ENCODE assay signal across 19 cellular contexts in genomic region chr12:88643685-88644084, GRCh38.
"Had no signal": no experiment of that assay in that cellular context is flagged by ENCODE, and none has a peak within 500 bp of the region (broad histone marks: within the 10 kb centered on the region; RNA-seq: fewer than 3 reads in every experiment).

No MANE protein-coding gene starts in this region.

- ATAC-seq: left lung, natural killer cell had no signal

- H2AFZ ChIP-seq: parathyroid adenoma had no signal

- H3K9me3 Mint-ChIP-seq: activated naive CD8-positive, alpha-beta T cell treated with anti-CD3 and anti-CD28 coated beads for 36 hours; activated T-helper 1 cell treated with anti-CD3 and anti-CD28 coated beads, Interleukin-12 subunit alpha, Interleukin-12 subunit beta, Interleukin-2, Interleukin-4 antibody, amounts not matched to agents 30 ng/mL and 10 ng/mL and 1 ng/mL, durations not matched to agents 14 hours and 24 hours and 36 hours; central memory CD8-positive, alpha-beta T cell; memory B cell had no signal

- H3K36me3 ChIP-seq: brain microvascular endothelial cell, esophagus muscularis mucosa, left lung, neutrophil, transverse colon had no signal

- H3K27ac ChIP-seq: brain microvascular endothelial cell, coronary artery, esophagus muscularis mucosa, left lung, neutrophil, parathyroid adenoma, transverse colon had no signal

- H3K4me1 Mint-ChIP-seq: activated naive CD8-positive, alpha-beta T cell treated with anti-CD3 and anti-CD28 coated beads for 36 hours; central memory CD8-positive, alpha-beta T cell; memory B cell; natural killer cell had no signal

- H3K4me1 ChIP-seq: parathyroid adenoma had no signal

- H3K4me3 Mint-ChIP-seq: activated naive CD8-positive, alpha-beta T cell treated with anti-CD3 and anti-CD28 coated beads for 36 hours; activated T-helper 1 cell treated with anti-CD3 and anti-CD28 coated beads, Interleukin-12 subunit alpha, Interleukin-12 subunit beta, Interleukin-2, Interleukin-4 antibody, amounts not matched to agents 30 ng/mL and 10 ng/mL and 1 ng/mL, durations not matched to agents 14 hours and 24 hours and 36 hours; central memory CD8-positive, alpha-beta T cell; memory B cell; natural killer cell had no signal

- H3K27me3 ChIP-seq: brain microvascular endothelial cell, esophagus muscularis mucosa, left lung, transverse colon had no signal

- H3K4me3 ChIP-seq: coronary artery, esophagus muscularis mucosa, left lung, transverse colon had no signal

- H3K9ac ChIP-seq: parathyroid adenoma had no signal

- DNase-seq: activated naive CD8-positive, alpha-beta T cell treated with anti-CD3 and anti-CD28 coated beads for 36 hours; anterior cingulate cortex; brain microvascular endothelial cell; islet precursor cell; left lung; natural killer cell; stimulated activated CD4-positive, alpha-beta T cell treated with anti-CD3 and anti-CD28 coated beads, Interleukin-15, amount 100 ng/mL, for 24 hours; stimulated activated CD4-positive, alpha-beta T cell treated with anti-CD3 and anti-CD28 coated beads, Interleukin-4, amount 100 ng/mL, for 24 hours; stimulated activated naive CD4-positive, alpha-beta T cell; substantia nigra; T-helper 2 cell; transverse colon had no signal

- H3K9me3 ChIP-seq: esophagus muscularis mucosa, left lung, neutrophil, transverse colon had no signal

- H3K27me3 Mint-ChIP-seq: activated naive CD8-positive, alpha-beta T cell treated with anti-CD3 and anti-CD28 coated beads for 36 hours; central memory CD8-positive, alpha-beta T cell; memory B cell had no signal

- H3K36me3 Mint-ChIP-seq: activated naive CD8-positive, alpha-beta T cell treated with anti-CD3 and anti-CD28 coated beads for 36 hours; memory B cell; natural killer cell had no signal

- H3K79me2 ChIP-seq: parathyroid adenoma had no signal

- H3K27ac Mint-ChIP-seq: activated naive CD8-positive, alpha-beta T cell treated with anti-CD3 and anti-CD28 coated beads for 36 hours; activated T-helper 1 cell treated with anti-CD3 and anti-CD28 coated beads, Interleukin-12 subunit alpha, Interleukin-12 subunit beta, Interleukin-2, Interleukin-4 antibody, amounts not matched to agents 30 ng/mL and 10 ng/mL and 1 ng/mL, durations not matched to agents 14 hours and 24 hours and 36 hours; memory B cell; natural killer cell had no signal
